ENCODE assay signal across 18 cellular contexts in genomic region chrX:151184705-151185104, GRCh38. TPM values are rescaled to one million over a fixed set of nuclear protein-coding genes. Genes with fewer than 3 reads are reported as not detected.
DNase-seq lines count a peak whose midpoint lies in the region; ATAC-seq and TF ChIP-seq lines count a peak whose summit lies in the region.
"Had no signal": no experiment of that assay in that cellular context is flagged by ENCODE, and none has a peak within 500 bp of the region (broad histone marks: within the 10 kb centered on the region; RNA-seq: fewer than 3 reads in every experiment).

No MANE protein-coding gene starts in this region.

- no peak overlapping the region for H3K27ac ChIP-seq in hepatocyte
- H3K27ac ChIP-seq: PC-9, SJSA1 had no signal

- no peak overlapping the region for H3K4me2 ChIP-seq in hepatocyte
- H3K4me2 ChIP-seq: PC-9 had no signal

- intact Hi-C loops in Right ventricle myocardium inferior (cut with DNase I) = no loop called here

- no peaks in the 10 kb centered on the region for H3K79me2 ChIP-seq in hepatocyte

- no peak overlapping the region for H3K4me3 ChIP-seq in hepatocyte
- H3K4me3 ChIP-seq: PC-9, SJSA1 had no signal

- H3K36me3 ChIP-seq in hepatocyte (replicated peaks; ENCODE audit: insufficient read depth, low read depth) = no peaks in the 10 kb centered on the region
- H3K36me3 ChIP-seq: SJSA1 had no signal

- no peaks in the 10 kb centered on the region for H4K20me1 ChIP-seq in hepatocyte (ENCODE audit: insufficient read depth, poor library complexity, severe bottlenecking)

- H3K9me3 ChIP-seq in hepatocyte (ENCODE audit: low read depth) = no peaks in the 10 kb centered on the region
- H3K9me3 ChIP-seq: Caco-2, SJSA1 had no signal

- ATAC-seq in GM19025 (IDR thresholded peaks at IDR 0.05; ENCODE audit: low read depth, unreplicated experiment) (peak; percentile 63), HG02610 (IDR thresholded peaks at IDR 0.05; ENCODE audit: unreplicated experiment) (peak; percentile 46), HG03378 (IDR thresholded peaks at IDR 0.05; ENCODE audit: unreplicated experiment) (peak; percentile 92), Right ventricle myocardium inferior (no peak)

- DNase-seq in SW 1271 (lab: John Stamatoyannopoulos, UW) = no peak
- no peak for DNase-seq in Right ventricle myocardium inferior (ENCODE audit: missing footprints)
- no peak for DNase-seq in hepatocyte (ENCODE audit: low spot score)
- no peak for DNase-seq in D341Med (ENCODE audit: low spot score)
- DNase-seq: Caco-2; CD4-positive, CD25-positive, alpha-beta regulatory T cell; DMS53; GOT3; NCI-H1092; NCI-H2081 treated with DMSO at 0.1 percent for 48 hours; NCI-H510A treated with DMSO at 0.1 percent for 48 hours; NCI-H82; PC-9 had no signal

- no peaks in the 10 kb centered on the region for H3K9me2 ChIP-seq in hepatocyte (replicated peaks; ENCODE audit: insufficient read depth)

- no peaks in the 10 kb centered on the region for H3K4me1 ChIP-seq in hepatocyte (ENCODE audit: insufficient read depth)
- H3K4me1 ChIP-seq: Caco-2, SJSA1 had no signal

- WGBS in hepatocyte (ENCODE audit: low lambda C conversion rate, missing lambda C conversion rate) = 67% methylated on average over 2 of the region's 2 CpGs

- TF ChIP-seq CTCF in hepatocyte (IDR thresholded peaks at IDR 0.05; ENCODE audit: poor library complexity) = no peak

- H3K27me3 ChIP-seq in hepatocyte = peaks cover 33% of the 10 kb centered on the region
- H3K27me3 ChIP-seq: SJSA1 had no signal

- no peak overlapping the region for H2AFZ ChIP-seq in hepatocyte

RNA-seq across cellular contexts. Expression of gene GPR50, which starts 8.3 kb away (rescaled TPM):
- total RNA-seq in Right ventricle myocardium inferior (not detected), hepatocyte (not detected in 2 replicates)
- polyA plus RNA-seq in hepatocyte = 0.07 and 0.39 TPM in 2 replicates
- total RNA-seq: Caco-2; CD4-positive, CD25-positive, alpha-beta regulatory T cell; MCF 10A; PC-9; SJSA1 had no signal
- polyA plus RNA-seq: CD4-positive, CD25-positive, alpha-beta regulatory T cell had no signal
